ENCODE assay signal across 9 cellular contexts in genomic region chr3:15405448-15406050, GRCh38. TPM values are rescaled to one million over a fixed set of nuclear protein-coding genes. Genes with fewer than 3 reads are reported as not detected.
DNase-seq lines count a peak whose midpoint lies in the region; ATAC-seq and TF ChIP-seq lines count a peak whose summit lies in the region.
"Had no signal": no experiment of that assay in that cellular context is flagged by ENCODE, and none has a peak within 500 bp of the region (broad histone marks: within the 10 kb centered on the region; RNA-seq: fewer than 3 reads in every experiment).

No MANE protein-coding gene starts in this region.

- H3K79me2 ChIP-seq in KMS-11 (ENCODE audit: insufficient read depth, low read depth) = no peaks in the 10 kb centered on the region

- H3K4me2 ChIP-seq in KMS-11 = no peak overlapping the region

- no peaks in the 10 kb centered on the region for H4K20me1 ChIP-seq in KMS-11 (ENCODE audit: insufficient read depth)

- H3K9ac ChIP-seq in KMS-11 = no peak overlapping the region

- TF ChIP-seq CTCF in AG04449 (IDR thresholded peaks at IDR 0.05; ENCODE audit: insufficient read depth, low read length, missing control alignments) = peak; percentile 48
- peak; percentile 43 for TF ChIP-seq CTCF in GM12864 (IDR thresholded peaks at IDR 0.05; ENCODE audit: low read depth, low read length, missing control alignments)
- TF ChIP-seq CTCF in KMS-11 (conservative IDR thresholded peaks at IDR 0.05; ENCODE audit: low read depth, low read length) = peak; percentile 55; the same call in 1 of the 2 replicates
- peak; percentile 79 for TF ChIP-seq CTCF in RWPE2 (IDR thresholded peaks at IDR 0.05; ENCODE audit: poor library complexity, severe bottlenecking)
- TF ChIP-seq CTCF in epithelial cell of proximal tubule (conservative IDR thresholded peaks at IDR 0.05; ENCODE audit: low read depth, low read length) = peak; percentile 71

- H3K9me3 ChIP-seq in RWPE2 (ENCODE audit: severe bottlenecking) = no peaks in the 10 kb centered on the region

- DNase-seq in AG04449 (ENCODE audit: low read depth, low spot score) = no peak
- peak; percentile 50 for DNase-seq in GM12864 (ENCODE audit: low read depth)
- DNase-seq in RWPE2 (ENCODE audit: low spot score) = no peak
- DNase-seq in epithelial cell of proximal tubule (ENCODE audit: low read depth) = no peak
- peak; percentile 65 for DNase-seq in myocyte (ENCODE audit: low read depth)
- DNase-seq in GF-D8 (lab: John Stamatoyannopoulos, UW) = no peak
- DNase-seq in effector CD8-positive, alpha-beta T cell (lab: John Stamatoyannopoulos, UW) = no peak

- peak; percentile 66; the same call in 2 of the 3 replicates for ATAC-seq in RWPE2 (ENCODE audit: low read depth)

- POLR2A ChIA-PET in AG04449 (lab: Yijun Ruan, JAX) = no interaction called here

- H3K27ac ChIP-seq in KMS-11 = no peak overlapping the region
- H3K27ac ChIP-seq in RWPE2 (ENCODE audit: poor library complexity, severe bottlenecking) = no peak overlapping the region
- H3K27ac ChIP-seq: epithelial cell of prostate had no signal

- H2AFZ ChIP-seq in KMS-11 (ENCODE audit: low read depth) = no peak overlapping the region

- H3K4me3 ChIP-seq in AG04449 (ENCODE audit: low read depth, low read length) (no peak overlapping the region), GM12864 (ENCODE audit: low read depth, low read length) (no peak overlapping the region), KMS-11 (IDR thresholded peaks at IDR 0.05; ENCODE audit: insufficient read depth, low read depth, low read length) (no peak overlapping the region), RWPE2 (ENCODE audit: severe bottlenecking) (no peak overlapping the region), epithelial cell of proximal tubule (ENCODE audit: low read depth, low read length) (no peak overlapping the region)

- H3K36me3 ChIP-seq in KMS-11 (ENCODE audit: insufficient read depth) (no peaks in the 10 kb centered on the region), RWPE2 (ENCODE audit: low read depth) (peaks cover 4% of the 10 kb centered on the region)

- no peaks in the 10 kb centered on the region for H3K4me1 ChIP-seq in KMS-11 (ENCODE audit: low read depth, poor library complexity, severe bottlenecking)
- H3K4me1 ChIP-seq in RWPE2 (ENCODE audit: insufficient read depth, poor library complexity, severe bottlenecking) = no peaks in the 10 kb centered on the region

- H3K27me3 ChIP-seq in KMS-11 (ENCODE audit: insufficient read depth, low read depth) = no peaks in the 10 kb centered on the region
- H3K27me3 ChIP-seq in RWPE2 (ENCODE audit: insufficient read depth, poor library complexity, severe bottlenecking) = no peaks in the 10 kb centered on the region

- CTCF ChIA-PET in AG04449 (lab: Yijun Ruan, JAX) = interaction anchor here (0.6 to 11.3 kb wide), 58 partner anchors 8 to 332 kb away, joined by 3 to 409 read pairs (median 4); partner anchors contain the start of genes CAPN7 and SH3BP5

RNA-seq across cellular contexts. Expression of gene METTL6, which starts 21.8 kb away (rescaled TPM):
- 13.0 and 17.7 TPM in 2 replicates for total RNA-seq in epithelial cell of proximal tubule
- 25.3 and 27.2 TPM in 2 replicates for total RNA-seq in myocyte
- 21.3 TPM for polyA plus RNA-seq in myocyte (2012)

RNA-seq across cellular contexts. Expression of gene EAF1, which starts 21.8 kb away (rescaled TPM):
- total RNA-seq in epithelial cell of proximal tubule = 16.3 and 19.1 TPM in 2 replicates
- total RNA-seq in myocyte = 23.5 and 38.0 TPM in 2 replicates
- polyA plus RNA-seq in myocyte (2012) = 13.3 TPM

Comparison
In these comparisons a context has a peak if more than half of its experiments do, and no peak if none do; other contexts are left out.
1. DNase-seq: peak in GM12864 (single experiment) and myocyte (single experiment); none in AG04449 (single experiment), RWPE2 (single experiment), epithelial cell of proximal tubule (single experiment), GF-D8 (single experiment) and effector CD8-positive, alpha-beta T cell (single experiment).
2. Peak in every context shown above with its lines, with median percentiles within 50 percentile points of each other: CTCF ChIP-seq.